ENCODE assay signal across 9 cellular contexts in the genomic region with DNA sequence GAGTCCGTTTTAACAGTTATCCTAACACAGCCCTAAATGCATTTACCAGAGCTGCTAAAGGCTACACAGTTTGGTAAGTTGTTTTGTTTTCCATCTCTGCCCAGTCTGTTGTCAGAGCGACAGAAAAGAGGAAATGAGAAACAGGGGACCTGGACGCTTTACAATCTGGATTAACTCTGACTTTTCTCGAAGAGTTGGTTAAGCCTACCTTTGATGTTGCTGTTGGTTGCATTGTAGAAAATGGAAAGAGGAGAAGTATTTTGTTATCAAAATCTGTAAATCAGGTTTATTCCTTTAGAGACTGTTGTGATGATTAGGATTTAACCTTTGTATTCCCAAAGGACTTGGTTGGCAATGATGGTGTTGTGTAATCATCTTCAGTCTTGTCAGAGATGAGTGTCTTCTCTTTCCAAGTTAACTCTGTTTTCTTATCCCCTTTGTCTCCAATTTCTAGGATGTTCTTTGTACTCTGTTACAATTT. TPM values are rescaled to one million over a fixed set of nuclear protein-coding genes. Genes with fewer than 3 reads are reported as not detected.
DNase-seq lines count a peak whose midpoint lies in the region; ATAC-seq, FAIRE-seq and TF ChIP-seq lines count a peak whose summit lies in the region.
"Had no signal": no experiment of that assay in that cellular context is flagged by ENCODE, and none has a peak within 500 bp of the region (broad histone marks: within the 10 kb centered on the region; RNA-seq: fewer than 3 reads in every experiment).

No MANE protein-coding gene starts in this region.

- FAIRE-seq in K562 (lab: Jason Lieb, UNC) = peak; percentile 48
- peak; percentile 23 for FAIRE-seq in keratinocyte (lab: Jason Lieb, UNC)

- DNase-seq in activated CD4-positive, alpha-beta T cell treated with anti-CD3 and anti-CD28 coated beads for 36 hours = no peak
- no peak for DNase-seq in activated CD4-positive, alpha-beta T cell treated with anti-CD3 and anti-CD28 coated beads for 48 hours
- DNase-seq in HAP-1 (ENCODE audit: low spot score in 2 of 2) (peak in 1 of 2 experiments; percentile 36), NCI-H345 treated with DMSO at 0.1 percent for 48 hours (lab: John Stamatoyannopoulos, UW; ENCODE audit: unreplicated experiment) (peak; percentile 52), K562 (ENCODE audit: extremely low read depth in 1 of 4, low spot score in 3 of 4) (no peak), keratinocyte (ENCODE audit: low read depth, low spot score) (no peak), body of pancreas (no peak)

- H3K27me3 Mint-ChIP-seq in activated CD4-positive, alpha-beta T cell treated with anti-CD3 and anti-CD28 coated beads for 36 hours = no peaks in the 10 kb centered on the region

- peaks cover 23% of the 10 kb centered on the region for H3K4me1 ChIP-seq in HAP-1
- H3K4me1 ChIP-seq in K562 (replicated peaks in 1 of 2; ENCODE audit: control insufficient read depth in 2 of 2, insufficient read depth in 2 of 2, low read length in 2 of 2) = peaks cover 0 to 8% of the 10 kb centered on the region in 2 experiments; a peak in 1 of 5 replicates
- peaks cover 16% of the 10 kb centered on the region for H3K4me1 ChIP-seq in keratinocyte (ENCODE audit: control insufficient read depth, extremely low read depth, insufficient read depth, low read length)
- H3K4me1 ChIP-seq in body of pancreas = peaks cover 17% of the 10 kb centered on the region

- no TSS peak for BruUV-seq in K562 (replicated peaks; lab: Mats Ljungman, UMichigan)

- in situ Hi-C loops in HAP-1 (cut with MboI; ENCODE audit: low sequenced_read_pairs) = no loop called here
- in situ Hi-C loops in K562 (cut with MboI) = no loop called here

- H3K36me3 ChIP-seq in HAP-1 (replicated peaks) (no peaks in the 10 kb centered on the region), K562 (ENCODE audit: control insufficient read depth, insufficient read depth, low read length) (no peaks in the 10 kb centered on the region), keratinocyte (ENCODE audit: control insufficient read depth in 2 of 2, extremely low read depth in 1 of 2, insufficient read depth in 2 of 2, low read length in 2 of 2) (no peaks in the 10 kb centered on the region), body of pancreas (replicated peaks in 1 of 2; ENCODE audit: insufficient read depth in 1 of 2, low read depth in 2 of 2) (no peaks in the 10 kb centered on the region)

- dilution Hi-C loops in keratinocyte (cut with MboI; ENCODE audit: extremely low pct_ligation_motif_present, low sequenced_read_pairs) = no loop called here

- no peaks in the 10 kb centered on the region for H3K9me1 ChIP-seq in K562 (ENCODE audit: control insufficient read depth, insufficient read depth, low read length)
- no peaks in the 10 kb centered on the region for H3K9me1 ChIP-seq in keratinocyte (ENCODE audit: control insufficient read depth, extremely low read depth, insufficient read depth, low read length)

- peaks cover 16% of the 10 kb centered on the region for H3K4me1 Mint-ChIP-seq in activated CD4-positive, alpha-beta T cell treated with anti-CD3 and anti-CD28 coated beads for 36 hours

- CTCF ChIA-PET in activated CD4-positive, alpha-beta T cell treated with anti-CD3 and anti-CD28 coated beads for 36 hours (lab: Charles Lee) = interaction anchor here (1.0 kb wide), 1 partner anchor 92 kb away, joined by 3 read pairs; no protein-coding TSS in a partner anchor
- CTCF ChIA-PET in K562 (lab: Yijun Ruan, JAX; ENCODE audit: low intra/inter-chr PET ratio) = no interaction called here

- H3K9me3 ChIP-seq in HAP-1 (no peaks in the 10 kb centered on the region), K562 (replicated peaks; ENCODE audit: control insufficient read depth, insufficient read depth, low read depth, low read length) (no peaks in the 10 kb centered on the region), keratinocyte (ENCODE audit: control insufficient read depth, low read depth, low read length) (no peaks in the 10 kb centered on the region), body of pancreas (no peaks in the 10 kb centered on the region)

- no peak for ATAC-seq in activated CD4-positive, alpha-beta T cell treated with anti-CD3 and anti-CD28 coated beads for 36 hours
- ATAC-seq in K562 (no peak), body of pancreas (no peak)

- peak overlapping the region; percentile 86 for H3K4me3 Mint-ChIP-seq in activated CD4-positive, alpha-beta T cell treated with anti-CD3 and anti-CD28 coated beads for 36 hours

- no peak for TF ChIP-seq POLR2A in K562 (conservative IDR thresholded peaks at IDR 0.05)
- no peak for TF ChIP-seq POLR2A in body of pancreas (IDR thresholded peaks at IDR 0.05)

- H3K4me3 ChIP-seq in HAP-1 = peak overlapping the region; percentile 74
- H3K4me3 ChIP-seq in K562 = no peak overlapping the region
- peak overlapping the region; percentile 69 to 83 (median 80) for H3K4me3 ChIP-seq in keratinocyte (ENCODE audit: control insufficient read depth in 2 of 3, extremely low read depth in 1 of 3, insufficient read depth in 2 of 3, low read depth in 1 of 3, low read length in 3 of 3)
- no peak overlapping the region for H3K4me3 ChIP-seq in body of pancreas

- H3K9ac ChIP-seq in K562 (ENCODE audit: insufficient read depth in 1 of 2, low read depth in 2 of 2, low read length in 2 of 2) = no peak overlapping the region
- peak overlapping the region; percentile 81 for H3K9ac ChIP-seq in keratinocyte (ENCODE audit: control insufficient read depth, extremely low read depth, insufficient read depth, low read length)

- H3K36me3 Mint-ChIP-seq in activated CD4-positive, alpha-beta T cell treated with anti-CD3 and anti-CD28 coated beads for 36 hours (ENCODE audit: low read depth) = no peaks in the 10 kb centered on the region

- no peaks in the 10 kb centered on the region for H4K20me1 ChIP-seq in K562 (replicated peaks; ENCODE audit: control insufficient read depth, insufficient read depth, low read length)
- H4K20me1 ChIP-seq in keratinocyte (ENCODE audit: control insufficient read depth, extremely low read depth, insufficient read depth, low read length) = no peaks in the 10 kb centered on the region

- H3K9me3 Mint-ChIP-seq in activated CD4-positive, alpha-beta T cell treated with anti-CD3 and anti-CD28 coated beads for 36 hours (ENCODE audit: low read depth) = no peaks in the 10 kb centered on the region

- H3K27me3 ChIP-seq in HAP-1 (ENCODE audit: low read depth) (no peaks in the 10 kb centered on the region), K562 (ENCODE audit: control insufficient read depth in 2 of 2, insufficient read depth in 2 of 2, low read length in 2 of 2) (no peaks in the 10 kb centered on the region), keratinocyte (ENCODE audit: control insufficient read depth, extremely low read depth, insufficient read depth, low read length) (no peaks in the 10 kb centered on the region), body of pancreas (no peaks in the 10 kb centered on the region)

- no peak overlapping the region; the same call in 1 of the 2 replicates for H3K4me2 ChIP-seq in K562 (ENCODE audit: insufficient read depth, low read length)
- peak overlapping the region; percentile 88 for H3K4me2 ChIP-seq in keratinocyte (ENCODE audit: control insufficient read depth, extremely low read depth, insufficient read depth, low read depth, low read length)

- TF ChIP-seq CTCF in K562 (IDR thresholded peaks at IDR 0.05 in 2 of 3, conservative IDR thresholded peaks at IDR 0.05 in 1 of 3; ENCODE audit: insufficient read depth in 2 of 3, low read depth in 1 of 3, low read length in 3 of 3) (no peak), keratinocyte (optimal IDR thresholded peaks at IDR 0.05 in 1 of 3, IDR thresholded peaks at IDR 0.05 in 1 of 3, conservative IDR thresholded peaks at IDR 0.05 in 1 of 3; ENCODE audit: extremely low read depth in 1 of 3, insufficient read depth in 2 of 3, low read length in 3 of 3) (no peak), body of pancreas (IDR thresholded peaks at IDR 0.05) (no peak)

- POLR2A ChIA-PET in activated CD4-positive, alpha-beta T cell treated with anti-CD3 and anti-CD28 coated beads for 36 hours (lab: Charles Lee) = no interaction called here
- POLR2A ChIA-PET in K562 (lab: Yijun Ruan, JAX) = no interaction called here

- H3K27ac Mint-ChIP-seq in activated CD4-positive, alpha-beta T cell treated with anti-CD3 and anti-CD28 coated beads for 36 hours = no peak overlapping the region

- intact Hi-C loops in activated CD4-positive, alpha-beta T cell treated with anti-CD3 and anti-CD28 coated beads for 36 hours (cut with DNase I, micrococcal nuclease) = loop anchor here (2.0 to 10.0 kb wide), 4 partner anchors 89 to 431 kb away; a partner anchor contains a TSS
- intact Hi-C loops in K562 (cut with micrococcal nuclease) (no loop called here), body of pancreas (cut with DNase I) (no loop called here)

- TF ChIP-seq RAD21 in K562 (CRISPR knock-in tag; conservative IDR thresholded peaks at IDR 0.05 in 1 of 2, IDR thresholded peaks at IDR 0.05 in 1 of 2) = no peak

- H2AFZ ChIP-seq in K562 (ENCODE audit: low read depth, low read length) (peak overlapping the region; percentile 90), keratinocyte (ENCODE audit: control insufficient read depth, low read length) (peak overlapping the region; percentile 96)

- H3K27ac ChIP-seq in K562 (ENCODE audit: extremely low read depth, low read depth, low read length) = no peak overlapping the region
- H3K27ac ChIP-seq in keratinocyte (ENCODE audit: control insufficient read depth, insufficient read depth, low read length) = peak overlapping the region; percentile 82
- H3K27ac ChIP-seq in temporal lobe (ENCODE audit: low read depth, low read length) = peak overlapping the region; percentile 69
- H3K27ac ChIP-seq in body of pancreas = peak overlapping the region in 2 of 4 donors; percentile 77 to 82

- WGBS in K562 (ENCODE audit: insufficient coverage, low coverage, missing lambda C conversion rate) = 11% methylated on average over 4 of the region's 4 CpGs
- 43 to 51% methylated on average over 4 of the region's 4 CpGs for WGBS in body of pancreas, 2 donors

- TF ChIP-seq EP300 in K562 (IDR thresholded peaks at IDR 0.05; ENCODE audit: low read length) = no peak

- H3K79me2 ChIP-seq in K562 (ENCODE audit: control insufficient read depth, insufficient read depth, low read length) = no peaks in the 10 kb centered on the region
- H3K79me2 ChIP-seq in keratinocyte (ENCODE audit: control insufficient read depth, insufficient read depth, low read length) = no peaks in the 10 kb centered on the region

RNA-seq across cellular contexts. Expression of a gene that starts 0.5 kb away (rescaled TPM):
- total RNA-seq in activated CD4-positive, alpha-beta T cell treated with anti-CD3 and anti-CD28 coated beads for 36 hours = not detected
- not detected in 2 replicates for total RNA-seq in K562 (2011; cell fraction: chromatin; rRNA removed; ENCODE audit: low replicate concordance)
- not detected in 2 replicates for total RNA-seq in K562 (2011; cell fraction: nucleolus; rRNA removed)
- total RNA-seq in K562 (2011; cell fraction: nucleoplasm; rRNA removed) = not detected in 2 replicates
- not detected in 2 replicates for total RNA-seq in K562 (2014; rRNA removed)
- total RNA-seq in K562 (2014; rRNA removed; fragmentation: Illumina TruSeq; extraction: Trizol) = not detected in 2 replicates
- total RNA-seq in K562 (2015; rRNA removed; fragmentation: Illumina TruSeq; extraction: Trizol) = not detected in 2 replicates
- not detected in 2 replicates for total RNA-seq in K562 (2021)
- polyA plus RNA-seq in K562 (2011; rRNA removed) = not detected in 2 replicates
- polyA plus RNA-seq in K562 (2011; cell fraction: cytosol; rRNA removed) = not detected in 2 replicates
- polyA plus RNA-seq in K562 (2011; cell fraction: nucleus; rRNA removed) = not detected in 2 replicates
- polyA plus RNA-seq in K562 (2012) = not detected in 2 replicates
- not detected in 2 replicates for polyA plus RNA-seq in K562 (2014; fragmentation: Illumina TruSeq; extraction: Trizol)
- polyA plus RNA-seq in K562 (2014; fragmentation: Nextera tagmentation; extraction: Ambion mirVana) = under 1 TPM in 1 of 2 experiments, not detected in 1; 0.03 TPM
- polyA plus RNA-seq in K562 (2014; rRNA removed) = not detected in 2 replicates
- not detected in 2 replicates for polyA minus RNA-seq in K562 (2011; rRNA and poly(A)+ RNA removed)
- not detected in 2 replicates for polyA minus RNA-seq in K562 (2011; cell fraction: cytosol; rRNA and poly(A)+ RNA removed)
- polyA minus RNA-seq in K562 (2011; cell fraction: nucleus; rRNA and poly(A)+ RNA removed) = not detected in 2 replicates
- 0.03 TPM in 1 of 3 replicates, not detected in the others for polyA plus RNA-seq in keratinocyte
- polyA plus RNA-seq in keratinocyte (2011; ENCODE audit: low read depth) = not detected
- not detected in 2 replicates for polyA plus RNA-seq in keratinocyte (2011; cell fraction: cytosol; rRNA removed)
- polyA plus RNA-seq in keratinocyte (2011; cell fraction: nucleus; rRNA removed) = not detected in 2 replicates
- not detected in 2 replicates for polyA plus RNA-seq in keratinocyte (2012; ENCODE audit: low replicate concordance)
- not detected in 3 replicates for polyA minus RNA-seq in keratinocyte
- not detected for polyA minus RNA-seq in keratinocyte (2011; cell fraction: cytosol; rRNA and poly(A)+ RNA removed)
- polyA minus RNA-seq in keratinocyte (2011; cell fraction: nucleus; rRNA and poly(A)+ RNA removed) = not detected in 2 replicates
- total RNA-seq in temporal lobe = 0.25 TPM
- not detected for total RNA-seq in body of pancreas
- total RNA-seq: pulmonary artery endothelial cell had no signal

RNA-seq across cellular contexts. Expression of a gene that starts 1.0 kb away (rescaled TPM):
- 1 to 10 TPM; 1.3 to 2.0 TPM for total RNA-seq in activated CD4-positive, alpha-beta T cell treated with anti-CD3 and anti-CD28 coated beads for 36 hours
- total RNA-seq in K562 (2011; cell fraction: chromatin; rRNA removed; ENCODE audit: low replicate concordance) = 0.25 TPM in 1 of 2 replicates, not detected in the other
- not detected in 2 replicates for total RNA-seq in K562 (2011; cell fraction: nucleolus; rRNA removed)
- 0.07 TPM in 1 of 2 replicates, not detected in the other for total RNA-seq in K562 (2011; cell fraction: nucleoplasm; rRNA removed)
- total RNA-seq in K562 (2014; rRNA removed) (not detected in 2 replicates), K562 (2014; rRNA removed; fragmentation: Illumina TruSeq; extraction: Trizol) (0.03 and 0.11 TPM in 2 replicates), K562 (2015; rRNA removed; fragmentation: Illumina TruSeq; extraction: Trizol) (0.04 TPM in 1 of 2 replicates, not detected in the other), K562 (2021) (0.07 and 0.11 TPM in 2 replicates), temporal lobe (13.8 TPM), body of pancreas (1 to 10 TPM; 2.6 to 4.0 TPM)
- polyA plus RNA-seq in K562 (2011; rRNA removed) (0.03 TPM in 1 of 2 replicates, not detected in the other), K562 (2014; fragmentation: Illumina TruSeq; extraction: Trizol) (0.03 and 0.06 TPM in 2 replicates), K562 (2014; fragmentation: Nextera tagmentation; extraction: Ambion mirVana) (under 1 TPM in 1 of 2 experiments, not detected in 1; 0.01 TPM), K562 (2014; rRNA removed) (0.07 and 0.08 TPM in 2 replicates), keratinocyte (1.2 to 3.4 TPM (median 2.5 TPM) in 3 replicates)
- polyA plus RNA-seq in K562 (2011; cell fraction: cytosol; rRNA removed) = 0.19 TPM in 1 of 2 replicates, not detected in the other
- polyA plus RNA-seq in K562 (2011; cell fraction: nucleus; rRNA removed) = 0.04 TPM in 1 of 2 replicates, not detected in the other
- polyA plus RNA-seq in K562 (2012) = 0.05 and 0.08 TPM in 2 replicates
- polyA minus RNA-seq in K562 (2011; rRNA and poly(A)+ RNA removed) = not detected in 2 replicates
- not detected in 2 replicates for polyA minus RNA-seq in K562 (2011; cell fraction: cytosol; rRNA and poly(A)+ RNA removed)
- not detected in 2 replicates for polyA minus RNA-seq in K562 (2011; cell fraction: nucleus; rRNA and poly(A)+ RNA removed)
- 1.00 TPM for polyA plus RNA-seq in keratinocyte (2011; ENCODE audit: low read depth)
- polyA plus RNA-seq in keratinocyte (2011; cell fraction: cytosol; rRNA removed) = 0.86 and 2.2 TPM in 2 replicates
- polyA plus RNA-seq in keratinocyte (2011; cell fraction: nucleus; rRNA removed) = 3.3 and 4.9 TPM in 2 replicates
- polyA plus RNA-seq in keratinocyte (2012; ENCODE audit: low replicate concordance) = 1.00 and 1.1 TPM in 2 replicates
- polyA minus RNA-seq in keratinocyte = 0.79 to 3.5 TPM (median 1.2 TPM) in 3 replicates
- polyA minus RNA-seq in keratinocyte (2011; cell fraction: cytosol; rRNA and poly(A)+ RNA removed) = 1.9 TPM
- 1.6 and 3.2 TPM in 2 replicates for polyA minus RNA-seq in keratinocyte (2011; cell fraction: nucleus; rRNA and poly(A)+ RNA removed)

Comparison
In these comparisons a context has a peak if more than half of its experiments do, and no peak if none do; other contexts are left out.
1. H3K4me3 ChIP-seq: peak in HAP-1 (single experiment) and keratinocyte (3 of 3); none in K562 (single experiment) and body of pancreas (0 of 2).
2. intact Hi-C loops: an anchor here in activated CD4-positive, alpha-beta T cell treated with anti-CD3 and anti-CD28 coated beads for 36 hours (2.0 to 10.0 kb wide); none called in K562 and body of pancreas.